In genomic region chr10:6333086-6333485, GRCh38 we compare ENCODE assay signal across 19 cellular contexts.
DNase-seq lines count a peak whose midpoint lies in the region; ATAC-seq and TF ChIP-seq lines count a peak whose summit lies in the region.
"Had no signal": no experiment of that assay in that cellular context is flagged by ENCODE, and none has a peak within 500 bp of the region (broad histone marks: within the 10 kb centered on the region; RNA-seq: fewer than 3 reads in every experiment).

No MANE protein-coding gene starts in this region.

- peak; percentile 22 for DNase-seq in activated CD8-positive, alpha-beta memory T cell treated with anti-CD3 and anti-CD28 coated beads, Interleukin-2, amount 10 ng/mL, durations not matched to agents 7 days and 5 days
- no peak for DNase-seq in activated CD8-positive, alpha-beta memory T cell treated with anti-CD3 and anti-CD28 coated beads, Interleukin-2, amount 50 U/mL, for 48 hours
- peak; percentile 59 for DNase-seq in myocyte (ENCODE audit: low read depth)
- DNase-seq in osteocyte (ENCODE audit: extremely low spot score, unreplicated experiment): peak; percentile 40
- DNase-seq in occipital lobe (lab: John Stamatoyannopoulos, UW): no peak
- no peak for DNase-seq in activated T-cell treated with anti-CD3 and anti-CD28 coated beads, Interleukin-2, amount 50 U/mL, for 48 hours
- no peak for DNase-seq in activated T-cell treated with anti-CD3 and anti-CD28 coated beads, Interleukin-2, amount 50 U/mL, for 1 hour
- DNase-seq: AML-193; C1 segment of cervical spinal cord; Calu3; CD4-positive, alpha-beta memory T cell; COR-L47; DMS53; DMS79 treated with DMSO at 0.1 percent for 48 hours; H9 had no signal

- peaks cover 26% of the 10 kb centered on the region for H3K36me3 Mint-ChIP-seq in activated CD8-positive, alpha-beta memory T cell treated with anti-CD3 and anti-CD28 coated beads, Interleukin-2, amount 10 ng/mL, durations not matched to agents 7 days and 5 days
- no peaks in the 10 kb centered on the region for H3K36me3 Mint-ChIP-seq in osteocyte (ENCODE audit: unreplicated experiment)

- no peak overlapping the region for H3K4me3 Mint-ChIP-seq in activated CD8-positive, alpha-beta memory T cell treated with anti-CD3 and anti-CD28 coated beads, Interleukin-2, amount 10 ng/mL, durations not matched to agents 7 days and 5 days
- H3K4me3 Mint-ChIP-seq in osteocyte (ENCODE audit: unreplicated experiment): no peak overlapping the region
- H3K4me3 Mint-ChIP-seq: CD4-positive, alpha-beta memory T cell; GM23338; H9 had no signal

- peaks cover 8% of the 10 kb centered on the region for H3K9me3 Mint-ChIP-seq in activated CD8-positive, alpha-beta memory T cell treated with anti-CD3 and anti-CD28 coated beads, Interleukin-2, amount 10 ng/mL, durations not matched to agents 7 days and 5 days (ENCODE audit: low read depth)
- H3K9me3 Mint-ChIP-seq in osteocyte (ENCODE audit: unreplicated experiment): no peaks in the 10 kb centered on the region

- no peak for TF ChIP-seq CTCF in osteocyte (IDR thresholded peaks at IDR 0.05)

- H3K27me3 Mint-ChIP-seq in activated CD8-positive, alpha-beta memory T cell treated with anti-CD3 and anti-CD28 coated beads, Interleukin-2, amount 10 ng/mL, durations not matched to agents 7 days and 5 days: no peaks in the 10 kb centered on the region
- H3K27me3 Mint-ChIP-seq in osteocyte (ENCODE audit: unreplicated experiment): no peaks in the 10 kb centered on the region
- H3K27me3 Mint-ChIP-seq: CD4-positive, alpha-beta memory T cell had no signal

- no peaks in the 10 kb centered on the region for H3K4me1 Mint-ChIP-seq in activated CD8-positive, alpha-beta memory T cell treated with anti-CD3 and anti-CD28 coated beads, Interleukin-2, amount 10 ng/mL, durations not matched to agents 7 days and 5 days
- H3K4me1 Mint-ChIP-seq in osteocyte (ENCODE audit: unreplicated experiment): peaks cover 7% of the 10 kb centered on the region
- H3K4me1 Mint-ChIP-seq: CD4-positive, alpha-beta memory T cell; GM23338 had no signal

- H3K27ac Mint-ChIP-seq in activated CD8-positive, alpha-beta memory T cell treated with anti-CD3 and anti-CD28 coated beads, Interleukin-2, amount 10 ng/mL, durations not matched to agents 7 days and 5 days: no peak overlapping the region
- no peak overlapping the region for H3K27ac Mint-ChIP-seq in osteocyte (ENCODE audit: unreplicated experiment)
- H3K27ac Mint-ChIP-seq: CD4-positive, alpha-beta memory T cell; GM23338; H9 had no signal

- ATAC-seq in activated CD8-positive, alpha-beta memory T cell treated with anti-CD3 and anti-CD28 coated beads, Interleukin-2, amount 10 ng/mL, durations not matched to agents 7 days and 5 days: no peak
- ATAC-seq in GM19397 (IDR thresholded peaks at IDR 0.05; ENCODE audit: unreplicated experiment): no peak
- ATAC-seq: GM12878, GM23338, HCT116 had no signal

- CTCF ChIA-PET in activated CD8-positive, alpha-beta memory T cell treated with anti-CD3 and anti-CD28 coated beads, Interleukin-2, amount 10 ng/mL, durations not matched to agents 7 days and 5 days (lab: Charles Lee): no interaction called here

Comparison
In these comparisons a context has a peak if more than half of its experiments do, and no peak if none do; other contexts are left out.
1. DNase-seq: peak in activated CD8-positive, alpha-beta memory T cell treated with anti-CD3 and anti-CD28 coated beads, Interleukin-2, amount 10 ng/mL, durations not matched to agents 7 days and 5 days (single experiment), myocyte (single experiment) and osteocyte (single experiment); none in activated CD8-positive, alpha-beta memory T cell treated with anti-CD3 and anti-CD28 coated beads, Interleukin-2, amount 50 U/mL, for 48 hours (single experiment), occipital lobe (single experiment), activated T-cell treated with anti-CD3 and anti-CD28 coated beads, Interleukin-2, amount 50 U/mL, for 48 hours (0 of 2) and activated T-cell treated with anti-CD3 and anti-CD28 coated beads, Interleukin-2, amount 50 U/mL, for 1 hour (single experiment).